10 cellular contexts compared by ENCODE assay signal in the genomic region with DNA sequence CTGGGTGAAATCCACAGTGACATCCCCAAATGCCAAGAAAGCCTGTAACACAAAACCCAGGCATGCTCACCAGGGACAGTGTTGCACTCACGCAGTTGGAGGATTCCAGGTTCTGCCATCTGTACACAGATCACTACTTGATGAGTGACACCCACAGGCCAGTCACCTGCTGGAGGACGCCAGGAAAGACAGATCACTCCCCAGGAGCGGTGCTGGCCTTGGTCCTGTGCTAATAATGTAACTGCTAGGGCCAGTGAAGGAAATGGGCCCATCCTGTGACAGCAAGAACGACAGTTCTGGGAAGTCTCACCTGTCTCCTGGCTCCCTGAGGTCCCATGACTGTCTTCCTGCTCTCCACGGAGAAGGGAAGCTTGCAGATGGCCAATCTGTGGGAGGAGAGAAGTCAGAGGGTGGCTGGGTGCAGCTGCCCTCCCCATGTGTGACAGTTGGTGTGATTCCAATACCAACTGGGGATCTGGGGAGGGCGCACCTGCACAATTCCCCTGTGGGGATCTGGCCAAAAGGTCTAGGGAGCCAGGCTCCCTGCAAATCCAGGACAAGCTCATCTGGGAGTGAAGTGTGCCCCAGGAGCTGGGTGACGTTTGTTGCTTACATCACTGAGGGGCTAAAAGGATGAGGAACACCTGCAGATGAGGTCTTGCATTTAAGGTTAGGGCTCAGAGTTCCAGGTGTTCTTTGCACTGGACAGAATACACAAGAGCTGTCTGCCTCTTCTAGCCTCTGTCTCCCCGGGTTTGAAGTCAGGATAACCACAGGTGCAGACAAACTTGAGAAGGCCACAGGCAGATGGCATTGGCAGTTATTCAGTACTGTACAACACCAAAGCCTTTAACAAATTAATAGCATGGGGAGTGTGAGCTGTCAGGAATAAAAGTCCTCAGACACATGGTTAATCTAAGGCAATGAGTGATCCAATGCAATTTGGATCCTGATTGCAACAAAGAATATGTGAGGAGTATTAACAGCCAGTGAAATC. TPM values are rescaled to one million over a fixed set of nuclear protein-coding genes. Genes with fewer than 3 reads are reported as not detected.
DNase-seq lines count a peak whose midpoint lies in the region; ATAC-seq and TF ChIP-seq lines count a peak whose summit lies in the region.
"Had no signal": no experiment of that assay in that cellular context is flagged by ENCODE, and none has a peak within 500 bp of the region (broad histone marks: within the 10 kb centered on the region; RNA-seq: fewer than 3 reads in every experiment).

No MANE protein-coding gene starts in this region.

- in situ Hi-C loops in brain microvascular endothelial cell (cut with HindIII; ENCODE audit: low pct_ligation_motif_present, low sequenced_read_pairs), result no loop called here

- ATAC-seq in GM18868 (IDR thresholded peaks at IDR 0.05; ENCODE audit: unreplicated experiment) (peak; percentile 13), HG02588 (IDR thresholded peaks at IDR 0.05; ENCODE audit: unreplicated experiment) (peak; percentile 20), esophagus mucosa (peak; percentile 23)

- H3K79me2 ChIP-seq in Karpas-422 (ENCODE audit: low read length), result peaks cover 5% of the 10 kb centered on the region; the same call in 1 of the 2 replicates

- no peaks in the 10 kb centered on the region for H3K9me3 ChIP-seq in Karpas-422 (ENCODE audit: low read length)
- H3K9me3 ChIP-seq: sigmoid colon had no signal

- H3K4me3 ChIP-seq in Karpas-422 (ENCODE audit: low read length), result no peak overlapping the region
- H3K4me3 ChIP-seq in brain microvascular endothelial cell (ENCODE audit: low read depth, low read length), result no peak overlapping the region
- H3K4me3 ChIP-seq: sigmoid colon had no signal

- H3K36me3 ChIP-seq in Karpas-422 (ENCODE audit: insufficient read depth, low read length), result peaks cover 5% of the 10 kb centered on the region
- peaks cover 13% of the 10 kb centered on the region for H3K36me3 ChIP-seq in brain microvascular endothelial cell (replicated peaks)

- no peak for TF ChIP-seq CTCF in RWPE1 (conservative IDR thresholded peaks at IDR 0.05; ENCODE audit: low read depth)
- no peak for TF ChIP-seq CTCF in brain microvascular endothelial cell (IDR thresholded peaks at IDR 0.05; ENCODE audit: low read depth, low read length, missing control alignments)

- H3K27ac ChIP-seq in Karpas-422 (ENCODE audit: low read length), result peak overlapping the region; percentile 13; the same call in 1 of the 2 replicates
- H3K27ac ChIP-seq in RWPE1, result no peak overlapping the region
- no peak overlapping the region for H3K27ac ChIP-seq in brain microvascular endothelial cell
- H3K27ac ChIP-seq: sigmoid colon had no signal

- H3K9me2 ChIP-seq in Karpas-422 (replicated peaks; ENCODE audit: insufficient read depth, low read length), result no peaks in the 10 kb centered on the region

- H3K27me3 ChIP-seq in Karpas-422 (ENCODE audit: low read length), result no peaks in the 10 kb centered on the region
- H3K27me3 ChIP-seq in brain microvascular endothelial cell (replicated peaks), result no peaks in the 10 kb centered on the region
- H3K27me3 ChIP-seq: sigmoid colon had no signal

- DNase-seq in Karpas-422 (no peak), RWPE1 (ENCODE audit: low spot score) (no peak), GM03348 (ENCODE audit: low spot score) (no peak), brain microvascular endothelial cell (no peak), cortex of kidney (lab: John Stamatoyannopoulos, UW) (no peak)
- DNase-seq: activated T-cell treated with anti-CD3 and anti-CD28 coated beads, Interleukin-2, amount 50 U/mL, for 48 hours; sigmoid colon had no signal

- peak overlapping the region; percentile 16; the same call in 1 of the 2 replicates for H3K9ac ChIP-seq in Karpas-422 (ENCODE audit: low read length)

- H3K4me2 ChIP-seq in Karpas-422 (ENCODE audit: low read depth, low read length, poor library complexity, severe bottlenecking), result peak overlapping the region; percentile 15

- POLR2A ChIA-PET in RWPE1 (lab: Yijun Ruan, JAX; ENCODE audit: low non-redundant PET), result no interaction called here

- H2AFZ ChIP-seq in Karpas-422 (ENCODE audit: low read length), result no peak overlapping the region

- CTCF ChIA-PET in RWPE1 (lab: Yijun Ruan, JAX), result interaction anchor here (0.5 kb wide), 1 partner anchor 77 kb away, joined by 3 read pairs; no protein-coding TSS in a partner anchor

- H4K20me1 ChIP-seq in Karpas-422 (ENCODE audit: insufficient read depth, low read depth, low read length), result no peaks in the 10 kb centered on the region

- peaks cover 18% of the 10 kb centered on the region for H3K4me1 ChIP-seq in Karpas-422 (ENCODE audit: low read length)

RNA-seq across cellular contexts. Expression of gene ZNF337, which starts 10.3 kb away (rescaled TPM):
- total RNA-seq in Karpas-422 (2014; rRNA removed; shearing (Covaris generic); ENCODE audit: low replicate concordance), result 13.2 and 17.7 TPM in 2 replicates
- 5.7 TPM for total RNA-seq in esophagus mucosa
